Comparison of ENCODE assay signal across 12 cellular contexts in genomic region chr13:39682788-39683187, GRCh38. TPM values are rescaled to one million over a fixed set of nuclear protein-coding genes. Genes with fewer than 3 reads are reported as not detected.
DNase-seq lines count a peak whose midpoint lies in the region; ATAC-seq lines count a peak whose summit lies in the region.
"Had no signal": no experiment of that assay in that cellular context is flagged by ENCODE, and none has a peak within 500 bp of the region (broad histone marks: within the 10 kb centered on the region; RNA-seq: fewer than 3 reads in every experiment).

No MANE protein-coding gene starts in this region.

- H3K79me1 ChIP-seq in mesendoderm (ENCODE audit: low read length) = no peaks in the 10 kb centered on the region

- H2BK15ac ChIP-seq in mesendoderm (replicated peaks; ENCODE audit: low read depth) = no peak overlapping the region

- no peak overlapping the region for H3K4me3 ChIP-seq in mesendoderm (ENCODE audit: low read length)
- H3K4me3 ChIP-seq: BLaER1 treated with 17β-estradiol and CSF1 and Interleukin-3, amounts not matched to agents 10 nM and 100 nM; esophagus squamous epithelium; spleen had no signal

- peak; percentile 87 for ATAC-seq in GM18502 (IDR thresholded peaks at IDR 0.05; ENCODE audit: poor library complexity, unreplicated experiment)
- peak; percentile 82 for ATAC-seq in GM19455 (IDR thresholded peaks at IDR 0.05; ENCODE audit: unreplicated experiment)
- peak; percentile 87 for ATAC-seq in HG02870 (IDR thresholded peaks at IDR 0.05; ENCODE audit: unreplicated experiment)
- peak; percentile 80 for ATAC-seq in HG03565 (IDR thresholded peaks at IDR 0.05; ENCODE audit: unreplicated experiment)
- no peak for ATAC-seq in esophagus mucosa

- no peak overlapping the region for H3K23ac ChIP-seq in mesendoderm (ENCODE audit: low read length)

- no peak overlapping the region for H3K18ac ChIP-seq in mesendoderm (ENCODE audit: low read length)

- H4K5ac ChIP-seq in mesendoderm (ENCODE audit: low read length) = no peak overlapping the region

- no peak overlapping the region for H2BK5ac ChIP-seq in mesendoderm (ENCODE audit: low read length)

- H3K4me2 ChIP-seq in mesendoderm (ENCODE audit: low read length) = no peak overlapping the region
- H3K4me2 ChIP-seq: BLaER1 treated with 17β-estradiol and CSF1 and Interleukin-3, amounts not matched to agents 10 nM and 100 nM had no signal

- H3K56ac ChIP-seq in mesendoderm (ENCODE audit: low read length) = no peak overlapping the region

- H4K8ac ChIP-seq in mesendoderm (ENCODE audit: low read depth, low read length) = no peak overlapping the region

- H3K9ac ChIP-seq in mesendoderm (ENCODE audit: low read length) = no peak overlapping the region
- H3K9ac ChIP-seq: BLaER1 treated with 17β-estradiol and CSF1 and Interleukin-3, amounts not matched to agents 10 nM and 100 nM had no signal

- H3K79me2 ChIP-seq in mesendoderm (ENCODE audit: control insufficient read depth, insufficient read depth, low read length) = no peaks in the 10 kb centered on the region

- H3K4ac ChIP-seq in mesendoderm (ENCODE audit: low read depth, low read length) = no peak overlapping the region

- no peak overlapping the region for H2BK120ac ChIP-seq in mesendoderm (ENCODE audit: low read depth, low read length)

- DNase-seq in LoVo (ENCODE audit: low spot score) (no peak), HPDE6-E6E7 (ENCODE audit: extremely low spot score) (no peak), mesendoderm (no peak)
- DNase-seq: esophagus squamous epithelium, NCI-H1048, spleen had no signal

- no peaks in the 10 kb centered on the region for H3K36me3 ChIP-seq in mesendoderm (ENCODE audit: control insufficient read depth, insufficient read depth, low read length)

- H2AK5ac ChIP-seq in mesendoderm (ENCODE audit: low read length) = no peak overlapping the region

- H3K27me3 ChIP-seq in mesendoderm (ENCODE audit: insufficient read depth, low read length, poor library complexity) = no peaks in the 10 kb centered on the region
- H3K27me3 ChIP-seq: BLaER1 treated with 17β-estradiol and CSF1 and Interleukin-3, amounts not matched to agents 10 nM and 100 nM; esophagus squamous epithelium; spleen had no signal

- H3K4me1 ChIP-seq in mesendoderm (ENCODE audit: control insufficient read depth, low read depth, low read length) = no peaks in the 10 kb centered on the region
- H3K4me1 ChIP-seq: esophagus squamous epithelium had no signal

- no CpG with 5 or more reads among the region's 2 CpGs for WGBS in mesendoderm (ENCODE audit: extremely low coverage, insufficient coverage, low lambda C conversion rate)

- H3K27ac ChIP-seq in mesendoderm (ENCODE audit: low read depth, low read length) = no peak overlapping the region
- H3K27ac ChIP-seq: BLaER1 treated with 17β-estradiol and CSF1 and Interleukin-3, amounts not matched to agents 10 nM and 100 nM; esophagus squamous epithelium; spleen had no signal

RNA-seq across cellular contexts. Expression of gene COG6, which starts 27.3 kb away (rescaled TPM):
- 9.1 TPM for polyA plus RNA-seq in mesendoderm (2013, experiment 1 of 2)
- polyA plus RNA-seq in mesendoderm (2013, experiment 2 of 2) = 9.3 TPM
- total RNA-seq in esophagus mucosa = 21.8 TPM
